In the genomic region with DNA sequence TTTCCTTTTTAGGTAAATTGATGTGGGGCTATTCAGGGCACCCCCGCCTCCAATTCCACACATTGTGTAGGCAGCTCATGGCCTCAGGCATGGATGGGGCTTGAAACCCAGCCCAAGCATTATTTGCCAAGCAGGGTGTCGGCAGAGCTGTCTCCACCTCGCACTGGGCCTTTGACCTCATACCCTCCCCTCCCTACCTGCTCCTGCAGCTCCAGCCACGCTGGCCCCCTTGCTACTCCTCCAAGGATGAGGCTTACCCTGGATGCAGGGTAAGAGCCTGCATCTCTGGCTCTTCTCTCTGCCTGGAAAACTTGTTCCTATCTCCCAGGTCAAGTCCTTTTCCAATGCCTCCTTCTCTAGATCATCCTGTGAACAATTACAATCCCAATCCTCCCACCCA, we compare ENCODE assay signal across 20 cellular contexts.
DNase-seq lines count a peak whose midpoint lies in the region; ATAC-seq and TF ChIP-seq lines count a peak whose summit lies in the region.
"Had no signal": no experiment of that assay in that cellular context is flagged by ENCODE, and none has a peak within 500 bp of the region (broad histone marks: within the 10 kb centered on the region; RNA-seq: fewer than 3 reads in every experiment).

No MANE protein-coding gene starts in this region.

- H2AK5ac ChIP-seq in mesendoderm (ENCODE audit: low read length) = no peak overlapping the region

- no peak overlapping the region for H4K8ac ChIP-seq in mesendoderm (ENCODE audit: low read depth, low read length)

- TF ChIP-seq POLR2A in esophagus muscularis mucosa (IDR thresholded peaks at IDR 0.05; ENCODE audit: low read depth) = no peak

- DNase-seq in GM23338 (ENCODE audit: low spot score) (no peak), NCI-H69 (lab: John Stamatoyannopoulos, UW) (peak; percentile 14), esophagus muscularis mucosa (ENCODE audit: extremely low spot score) (peak; percentile 57), mesendoderm (peak; percentile 37), NCI-H82 (lab: John Stamatoyannopoulos, UW) (no peak), NCI-H1092 (lab: John Stamatoyannopoulos, UW) (no peak), NCI-H774 (lab: John Stamatoyannopoulos, UW) (no peak), H4 (ENCODE audit: low spot score) (no peak)
- DNase-seq: Caco-2; CD4-positive, CD25-positive, alpha-beta regulatory T cell; CD8-positive, alpha-beta T cell; DMS153; DND-41; GDM1; H9 had no signal

- H3K4me1 ChIP-seq in GM23338 (ENCODE audit: insufficient read depth) (peaks cover 5% of the 10 kb centered on the region; the same call in 1 of the 2 replicates), esophagus muscularis mucosa (peaks cover 0 to 17% (median 14%) of the 10 kb centered on the region in 4 donors), mesendoderm (ENCODE audit: control insufficient read depth, low read depth, low read length) (no peaks in the 10 kb centered on the region)
- H3K4me1 ChIP-seq: BLaER1, Caco-2 had no signal

- H3K4me1 Mint-ChIP-seq in GM23338 = peaks cover 14% of the 10 kb centered on the region; the same call in 2 of the 3 replicates
- H3K4me1 Mint-ChIP-seq: CD4-positive, CD25-positive, alpha-beta regulatory T cell; H9 had no signal

- no peaks in the 10 kb centered on the region for H3K79me1 ChIP-seq in mesendoderm (ENCODE audit: low read length)

- intact Hi-C loops in esophagus muscularis mucosa (cut with DNase I) = no loop called here

- H3K9me3 ChIP-seq in esophagus muscularis mucosa = no peaks in the 10 kb centered on the region
- H3K9me3 ChIP-seq: BLaER1, Caco-2 had no signal

- no peaks in the 10 kb centered on the region for H3K9me2 ChIP-seq in GM23338 (ENCODE audit: insufficient read depth)

- WGBS in esophagus muscularis mucosa = 93% methylated on average over 4 of the region's 4 CpGs
- WGBS in mesendoderm (ENCODE audit: extremely low coverage, insufficient coverage, low lambda C conversion rate) = no CpG with 5 or more reads among the region's 4 CpGs

- H3K4me3 Mint-ChIP-seq in GM23338 = no peak overlapping the region
- H3K4me3 Mint-ChIP-seq: B cell; CD4-positive, CD25-positive, alpha-beta regulatory T cell; CD8-positive, alpha-beta T cell; H9 had no signal

- no peak overlapping the region for H4K5ac ChIP-seq in mesendoderm (ENCODE audit: low read length)

- H3F3A ChIP-seq in GM23338 (replicated peaks; ENCODE audit: low read depth) = no peaks in the 10 kb centered on the region

- ATAC-seq in GM23338 = peak; percentile 39; the same call in 2 of the 3 replicates
- ATAC-seq: CD8-positive, alpha-beta T cell; GM12878; HCT116 had no signal

- H3K4me3 ChIP-seq in GM23338 (no peak overlapping the region), esophagus muscularis mucosa (no peak overlapping the region), mesendoderm (ENCODE audit: low read length) (no peak overlapping the region)
- H3K4me3 ChIP-seq: BLaER1, GM12878 had no signal

- H2BK120ac ChIP-seq in mesendoderm (ENCODE audit: low read depth, low read length) = no peak overlapping the region

- no peak overlapping the region for H3K27ac ChIP-seq in GM23338 (ENCODE audit: low read depth)
- H3K27ac ChIP-seq in esophagus muscularis mucosa (replicated peaks in 1 of 4) = no peak overlapping the region
- no peak overlapping the region for H3K27ac ChIP-seq in mesendoderm (ENCODE audit: low read depth, low read length)
- H3K27ac ChIP-seq: BLaER1, C4-2B had no signal

- H3K4ac ChIP-seq in mesendoderm (ENCODE audit: low read depth, low read length) = no peak overlapping the region

- H2BK15ac ChIP-seq in mesendoderm (replicated peaks; ENCODE audit: low read depth) = no peak overlapping the region

- no peak overlapping the region for H3K56ac ChIP-seq in mesendoderm (ENCODE audit: low read length)

- H3K27me3 Mint-ChIP-seq in GM23338 (ENCODE audit: insufficient read depth, low read depth, poor library complexity) = no peaks in the 10 kb centered on the region
- H3K27me3 Mint-ChIP-seq: B cell; CD4-positive, CD25-positive, alpha-beta regulatory T cell had no signal

- TF ChIP-seq CTCF in GM23338 (conservative IDR thresholded peaks at IDR 0.05; ENCODE audit: low read depth in 2 of 2) (no peak), esophagus muscularis mucosa (IDR thresholded peaks at IDR 0.05) (no peak)

- H3K27me3 ChIP-seq in GM23338 (ENCODE audit: insufficient read depth) = no peaks in the 10 kb centered on the region
- no peaks in the 10 kb centered on the region for H3K27me3 ChIP-seq in esophagus muscularis mucosa
- H3K27me3 ChIP-seq in mesendoderm (ENCODE audit: insufficient read depth, low read length, poor library complexity) = no peaks in the 10 kb centered on the region
- H3K27me3 ChIP-seq: BLaER1 had no signal

- H3K36me3 Mint-ChIP-seq in GM23338 (ENCODE audit: low read depth) = no peaks in the 10 kb centered on the region; the same call in 2 of the 3 replicates
- H3K36me3 Mint-ChIP-seq: CD4-positive, CD25-positive, alpha-beta regulatory T cell; CD8-positive, alpha-beta T cell had no signal

- H2BK5ac ChIP-seq in mesendoderm (ENCODE audit: low read length) = no peak overlapping the region

- no peaks in the 10 kb centered on the region for H3K79me2 ChIP-seq in GM23338 (replicated peaks; ENCODE audit: insufficient read depth)
- no peaks in the 10 kb centered on the region for H3K79me2 ChIP-seq in mesendoderm (ENCODE audit: control insufficient read depth, insufficient read depth, low read length)

- H3K27ac Mint-ChIP-seq in GM23338 = no peak overlapping the region
- H3K27ac Mint-ChIP-seq: B cell; CD4-positive, CD25-positive, alpha-beta regulatory T cell; CD8-positive, alpha-beta T cell had no signal

- H3K4me2 ChIP-seq in GM23338 (no peak overlapping the region), mesendoderm (ENCODE audit: low read length) (no peak overlapping the region)
- H3K4me2 ChIP-seq: BLaER1 had no signal

- H3K23ac ChIP-seq in mesendoderm (ENCODE audit: low read length) = no peak overlapping the region

- TF ChIP-seq EP300 in esophagus muscularis mucosa (IDR thresholded peaks at IDR 0.05) = no peak

- no peak overlapping the region for H3K9ac ChIP-seq in mesendoderm (ENCODE audit: low read length)
- H3K9ac ChIP-seq: BLaER1 had no signal

- no peak overlapping the region for H3K18ac ChIP-seq in mesendoderm (ENCODE audit: low read length)

- H4K20me1 ChIP-seq in GM23338 (replicated peaks; ENCODE audit: insufficient read depth) = no peaks in the 10 kb centered on the region
- H4K20me1 ChIP-seq: BLaER1 had no signal

- peaks cover 12% of the 10 kb centered on the region; the same call in 2 of the 3 replicates for H3K9me3 Mint-ChIP-seq in GM23338
- H3K9me3 Mint-ChIP-seq: CD8-positive, alpha-beta T cell had no signal

- H3K36me3 ChIP-seq in GM23338 (ENCODE audit: insufficient read depth) (no peaks in the 10 kb centered on the region), esophagus muscularis mucosa (no peaks in the 10 kb centered on the region), mesendoderm (ENCODE audit: control insufficient read depth, insufficient read depth, low read length) (no peaks in the 10 kb centered on the region)
- H3K36me3 ChIP-seq: BLaER1 had no signal

- no peak overlapping the region for H2AFZ ChIP-seq in GM23338

TF ChIP-seq in GM23338, 12 proteins besides CTCF, POLR2A, EP300 and RAD21 (continues in another document):
- TF ChIP-seq, protein P1, sequence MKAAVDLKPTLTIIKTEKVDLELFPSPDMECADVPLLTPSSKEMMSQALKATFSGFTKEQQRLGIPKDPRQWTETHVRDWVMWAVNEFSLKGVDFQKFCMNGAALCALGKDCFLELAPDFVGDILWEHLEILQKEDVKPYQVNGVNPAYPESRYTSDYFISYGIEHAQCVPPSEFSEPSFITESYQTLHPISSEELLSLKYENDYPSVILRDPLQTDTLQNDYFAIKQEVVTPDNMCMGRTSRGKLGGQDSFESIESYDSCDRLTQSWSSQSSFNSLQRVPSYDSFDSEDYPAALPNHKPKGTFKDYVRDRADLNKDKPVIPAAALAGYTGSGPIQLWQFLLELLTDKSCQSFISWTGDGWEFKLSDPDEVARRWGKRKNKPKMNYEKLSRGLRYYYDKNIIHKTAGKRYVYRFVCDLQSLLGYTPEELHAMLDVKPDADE (IDR thresholded peaks at IDR 0.05) = no peak
- TF ChIP-seq EZH2 (IDR thresholded peaks at IDR 0.05; ENCODE audit: low read depth, unreplicated experiment) = no peak

Comparison
In these comparisons a context has a peak if more than half of its experiments do, and no peak if none do; other contexts are left out.
1. DNase-seq: peak in NCI-H69 (single experiment), esophagus muscularis mucosa (single experiment) and mesendoderm (single experiment); none in GM23338 (single experiment), NCI-H82 (single experiment), NCI-H1092 (single experiment), NCI-H774 (single experiment) and H4 (single experiment).